8 cellular contexts compared by ENCODE assay signal in genomic region chr6:45422541-45423110, GRCh38.
DNase-seq lines count a peak whose midpoint lies in the region; ATAC-seq and TF ChIP-seq lines count a peak whose summit lies in the region.

No MANE protein-coding gene starts in this region.

- DNase-seq in NCI-H2081 (lab: John Stamatoyannopoulos, UW) = peak; percentile 6 to 14
- DNase-seq in NCI-H2081 treated with DMSO at 0.1 percent for 48 hours (lab: John Stamatoyannopoulos, UW) = no peak
- no peak for DNase-seq in astrocyte of the spinal cord (ENCODE audit: low read depth, low spot score)
- DNase-seq in iPS-NIHi11 (ENCODE audit: low spot score) = peak; percentile 34
- peak; percentile 25 to 34 for DNase-seq in stimulated activated CD4-positive, alpha-beta T cell treated with anti-CD3 and anti-CD28 coated beads, Interleukin-15, amount 100 ng/mL, for 1 hour (ENCODE audit: low read depth in 1 of 2, low spot score in 1 of 2)
- no peak for DNase-seq in SHP77 treated with DMSO at 0.1 percent for 48 hours (lab: John Stamatoyannopoulos, UW)

- no peak for TF ChIP-seq CTCF in astrocyte of the spinal cord (IDR thresholded peaks at IDR 0.05; ENCODE audit: low read depth, low read length)

- in situ Hi-C loops in astrocyte of the spinal cord (cut with HindIII; ENCODE audit: low sequenced_read_pairs) = no loop called here

- ATAC-seq in SK-N-SH treated with all-trans-retinoic acid at 6 μM for 48 hours = peak; percentile 12
- ATAC-seq in GM19463 (IDR thresholded peaks at IDR 0.05; ENCODE audit: unreplicated experiment) = no peak

- peak overlapping the region; percentile 79 for H3K4me3 ChIP-seq in astrocyte of the spinal cord (ENCODE audit: low read depth, low read length)

TF ChIP-seq in SK-N-SH treated with all-trans-retinoic acid at 6 μM for 48 hours, 23 proteins besides CTCF, POLR2A, EP300 and RAD21:
- TF ChIP-seq ZFP3 (CRISPR knock-in tag; IDR thresholded peaks at IDR 0.05) (no peak), ZNF8 (CRISPR knock-in tag; IDR thresholded peaks at IDR 0.05) (no peak), POU6F1 (CRISPR knock-in tag; IDR thresholded peaks at IDR 0.05; ENCODE audit: borderline replicate concordance, low read depth) (no peak)

Comparison
In these comparisons a context has a peak if more than half of its experiments do, and no peak if none do; other contexts are left out.
1. DNase-seq: peak in NCI-H2081 (2 of 2), iPS-NIHi11 (single experiment) and stimulated activated CD4-positive, alpha-beta T cell treated with anti-CD3 and anti-CD28 coated beads, Interleukin-15, amount 100 ng/mL, for 1 hour (2 of 2); none in NCI-H2081 treated with DMSO at 0.1 percent for 48 hours (single experiment), astrocyte of the spinal cord (single experiment) and SHP77 treated with DMSO at 0.1 percent for 48 hours (single experiment).